Comparison of ENCODE assay signal across 8 cellular contexts in genomic region chr12:122024132-122024785, GRCh38. TPM values are rescaled to one million over a fixed set of nuclear protein-coding genes. Genes with fewer than 3 reads are reported as not detected.
DNase-seq lines count a peak whose midpoint lies in the region; ATAC-seq, FAIRE-seq and TF ChIP-seq lines count a peak whose summit lies in the region.

No MANE protein-coding gene starts in this region.

- peak; percentile 48 for FAIRE-seq in GM12892 (lab: Jason Lieb, UNC)

- WGBS in smooth muscle cell (ENCODE audit: low lambda C conversion rate): 95% methylated on average over 15 of the region's 16 CpGs

- no peaks in the 10 kb centered on the region for H3K36me3 ChIP-seq in SK-N-MC (ENCODE audit: insufficient read depth, low read length)
- H3K36me3 ChIP-seq in smooth muscle cell (ENCODE audit: low read depth): no peaks in the 10 kb centered on the region

- TF ChIP-seq CTCF in smooth muscle cell (IDR thresholded peaks at IDR 0.05; ENCODE audit: borderline replicate concordance, insufficient read depth, poor library complexity, severe bottlenecking): no peak

- H3F3A ChIP-seq in smooth muscle cell (ENCODE audit: low read depth): peaks cover 8% of the 10 kb centered on the region

- H3K9ac ChIP-seq in SK-N-MC (ENCODE audit: insufficient read length) (peak overlapping the region; percentile 94), smooth muscle cell (ENCODE audit: low read depth) (no peak overlapping the region)

- intact Hi-C loops in left ventricle myocardium superior (cut with micrococcal nuclease): no loop called here

- H3K27ac ChIP-seq in SK-N-MC (no peak overlapping the region), smooth muscle cell (ENCODE audit: low read depth) (no peak overlapping the region)

- TF ChIP-seq POLR2A in GM12892 (IDR thresholded peaks at IDR 0.05; ENCODE audit: low read depth, low read length): no peak

- no peaks in the 10 kb centered on the region for H3K79me2 ChIP-seq in smooth muscle cell (ENCODE audit: low read depth)

- peaks cover 7% of the 10 kb centered on the region for H4K20me1 ChIP-seq in smooth muscle cell (ENCODE audit: low read depth)

- DNase-seq in GM12892 (ENCODE audit: insufficient read length): no peak
- no peak for DNase-seq in SK-N-MC (ENCODE audit: low read depth, low spot score)
- no peak for DNase-seq in left ventricle myocardium superior
- no peak for DNase-seq in smooth muscle cell (lab: John Stamatoyannopoulos, UW; ENCODE audit: unreplicated experiment)
- DNase-seq in stimulated activated CD4-positive, alpha-beta T cell treated with anti-CD3 and anti-CD28 coated beads, Interleukin-12 subunit alpha, Interleukin-12 subunit beta, amount 100 ng/mL, for 4 hours: no peak
- no peak for DNase-seq in DMS153 (lab: John Stamatoyannopoulos, UW)
- no peak for DNase-seq in activated CD8-positive, alpha-beta memory T cell treated with anti-CD3 and anti-CD28 coated beads for 24 hours

- H3K9me3 ChIP-seq in SK-N-MC (ENCODE audit: low read depth, low read length): no peaks in the 10 kb centered on the region
- no peaks in the 10 kb centered on the region for H3K9me3 ChIP-seq in smooth muscle cell (replicated peaks; ENCODE audit: low read depth)

- H3K27me3 ChIP-seq in smooth muscle cell (ENCODE audit: low read depth): peaks cover 12% of the 10 kb centered on the region

- H2AFZ ChIP-seq in smooth muscle cell (ENCODE audit: low read depth): no peak overlapping the region

- peak overlapping the region; percentile 88 for H3K4me2 ChIP-seq in smooth muscle cell

- peaks cover 9% of the 10 kb centered on the region for H3K4me1 ChIP-seq in smooth muscle cell (ENCODE audit: low read depth)

- ATAC-seq in left ventricle myocardium superior (peak; percentile 8), GM21515 (IDR thresholded peaks at IDR 0.05; ENCODE audit: unreplicated experiment) (no peak)

- peak overlapping the region; percentile 77 for H3K4me3 ChIP-seq in SK-N-MC
- H3K4me3 ChIP-seq in smooth muscle cell: peak overlapping the region; percentile 68

RNA-seq across cellular contexts. Expression of gene BCL7A, which starts 2.6 kb away (rescaled TPM):
- 6.7 TPM for polyA plus RNA-seq in GM12892 (2012; ENCODE audit: missing spikeins)
- 17.5 TPM for total RNA-seq in left ventricle myocardium superior
- 2.7 and 4.3 TPM in 2 replicates for total RNA-seq in smooth muscle cell
- 3.0 and 5.7 TPM in 2 replicates for polyA plus RNA-seq in smooth muscle cell

RNA-seq across cellular contexts. Expression of gene MLXIP, which starts 54.3 kb away (rescaled TPM):
- 4.2 TPM for polyA plus RNA-seq in GM12892 (2012; ENCODE audit: missing spikeins)
- total RNA-seq in left ventricle myocardium superior (30.2 TPM), smooth muscle cell (7.6 and 11.8 TPM in 2 replicates)
- polyA plus RNA-seq in smooth muscle cell: 15.3 and 24.7 TPM in 2 replicates
